In the genomic region with DNA sequence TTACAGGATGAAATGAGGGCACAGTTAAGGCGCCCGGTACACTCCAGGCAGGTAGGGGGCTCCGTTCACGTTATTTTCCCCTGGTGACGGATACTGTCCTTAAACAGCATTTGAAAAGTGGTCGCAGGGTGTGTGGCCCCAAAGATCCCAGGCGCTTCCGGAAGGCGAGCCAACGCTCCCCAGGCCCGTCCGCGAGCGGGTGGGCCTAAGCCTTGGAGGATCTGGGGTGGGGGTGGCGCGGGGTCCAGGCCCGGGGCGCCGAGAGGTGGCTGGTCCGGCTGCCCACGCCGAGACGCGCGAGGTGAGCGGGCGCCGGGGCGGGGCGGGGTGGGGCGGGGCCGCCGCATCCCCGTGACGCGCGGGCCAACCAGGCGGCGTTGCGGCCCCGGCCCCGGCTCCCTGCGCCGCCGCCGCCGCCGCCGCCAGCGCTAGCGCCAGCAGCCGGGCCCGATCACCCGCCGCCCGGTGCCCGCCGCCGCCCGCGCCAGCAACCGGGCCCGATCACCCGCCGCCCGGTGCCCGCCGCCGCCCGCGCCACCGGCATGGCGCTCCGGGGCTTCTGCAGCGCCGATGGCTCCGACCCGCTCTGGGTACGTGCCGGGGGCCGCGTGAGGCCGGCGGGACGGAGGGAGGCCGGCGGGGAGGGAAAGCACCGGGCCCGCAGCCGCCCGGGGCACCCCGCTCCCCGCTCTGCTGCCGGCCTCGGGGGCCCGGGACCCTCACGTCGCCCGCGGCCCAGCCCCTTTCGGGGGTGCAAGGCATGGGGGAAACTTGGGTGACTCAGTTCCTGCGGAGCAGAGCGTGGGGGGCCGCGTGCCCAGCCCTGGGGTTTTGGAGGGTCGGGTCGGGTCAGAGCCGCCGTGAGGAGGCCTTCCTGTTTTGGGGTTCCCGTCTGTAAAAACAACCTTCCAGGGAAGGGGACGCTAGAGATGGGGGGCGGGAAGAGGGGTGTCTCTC, we compare ENCODE assay signal across 8 cellular contexts. TPM values are rescaled to one million over a fixed set of nuclear protein-coding genes. Genes with fewer than 3 reads are reported as not detected.
DNase-seq lines count a peak whose midpoint lies in the region; ATAC-seq and TF ChIP-seq lines count a peak whose summit lies in the region.

ABCC1 (plus strand) TSS at position 407 of the 957 bp plus-strand sequence; CDS start at position 543, 136 bp downstream.

- peaks cover 24 to 60% (median 50%) of the 10 kb centered on the region in 4 donors for H3K4me1 ChIP-seq in esophagus muscularis mucosa
- H3K4me1 ChIP-seq in stomach: peaks cover 35 to 73% (median 51%) of the 10 kb centered on the region in 4 donors

- no peaks in the 10 kb centered on the region for H3K36me3 ChIP-seq in esophagus muscularis mucosa
- no peaks in the 10 kb centered on the region for H3K36me3 ChIP-seq in stomach

- H3K27ac Mint-ChIP-seq in natural killer cell: peak within 1 kb of the TSS; percentile 83 to 88

- CTCF ChIA-PET in HEK293T (lab: Yijun Ruan, JAX): no interaction called here

- TF ChIP-seq CTCF in GM12865 (IDR thresholded peaks at IDR 0.05; ENCODE audit: insufficient read depth, low read depth, low read length, missing control alignments) (no peak), esophagus muscularis mucosa (IDR thresholded peaks at IDR 0.05) (peak in 1 of 3 experiments; percentile 26), natural killer cell (IDR thresholded peaks at IDR 0.05) (no peak), stomach (IDR thresholded peaks at IDR 0.05) (no peak)

- WGBS in esophagus muscularis mucosa: 0% methylated on average over 10 of the region's 112 CpGs
- 0 to 1% (median 1%) methylated on average over 20 to 96 of the region's 112 CpGs for WGBS in stomach, 5 donors

- H3K36me3 Mint-ChIP-seq in natural killer cell: no peaks in the 10 kb centered on the region

- no peaks in the 10 kb centered on the region for H3K27me3 Mint-ChIP-seq in natural killer cell (ENCODE audit: low read depth in 2 of 2)

- H3K9me3 ChIP-seq in esophagus muscularis mucosa: no peaks in the 10 kb centered on the region
- no peaks in the 10 kb centered on the region for H3K9me3 ChIP-seq in stomach

- H3K27ac ChIP-seq in esophagus muscularis mucosa (replicated peaks in 1 of 4) (peak within 1 kb of the TSS; percentile 93 to 98 (median 95)), stomach (peak within 1 kb of the TSS; percentile 87 to 98 (median 91))

- POLR2A ChIA-PET in HEK293T (lab: Yijun Ruan, JAX): interaction anchor here (1.3 to 1.5 kb wide), 2 partner anchors 11 to 61 kb away, joined by 4 to 6 read pairs; partner anchors contain the start of gene CEP20

- H3K9me3 Mint-ChIP-seq in natural killer cell: no peaks in the 10 kb centered on the region

- TF ChIP-seq POLR2A in esophagus muscularis mucosa (IDR thresholded peaks at IDR 0.05; ENCODE audit: low read depth) (no peak), stomach (IDR thresholded peaks at IDR 0.05) (no peak)

- no peaks in the 10 kb centered on the region for H3K27me3 ChIP-seq in esophagus muscularis mucosa
- H3K27me3 ChIP-seq in stomach: no peaks in the 10 kb centered on the region

- peaks cover 22 to 34% of the 10 kb centered on the region in 2 donors for H3K4me1 Mint-ChIP-seq in natural killer cell

- DNase-seq in GM12865 (ENCODE audit: low read depth): peak; percentile 64
- DNase-seq in HEK293T (ENCODE audit: extremely low spot score): peak; percentile 74
- DNase-seq in NCI-H774 (lab: John Stamatoyannopoulos, UW): peak; percentile 31
- DNase-seq in activated T-cell treated with anti-CD3 and anti-CD28 coated beads for 48 hours (ENCODE audit: low read depth): peak; percentile 62
- no peak for DNase-seq in esophagus muscularis mucosa (ENCODE audit: extremely low spot score)
- peak; percentile 63 for DNase-seq in natural killer cell
- peak; percentile 57 for DNase-seq in stomach

- H3K4me3 Mint-ChIP-seq in natural killer cell: peak within 1 kb of the TSS; percentile 92

- peak within 1 kb of the TSS; percentile 91 for H3K4me3 ChIP-seq in GM12865 (ENCODE audit: low read depth, low read length)
- H3K4me3 ChIP-seq in esophagus muscularis mucosa: peak within 1 kb of the TSS; percentile 93 to 99 (median 94)
- peak within 1 kb of the TSS; percentile 79 to 94 (median 88) for H3K4me3 ChIP-seq in stomach

- TF ChIP-seq EP300 in esophagus muscularis mucosa (IDR thresholded peaks at IDR 0.05) (no peak), stomach (IDR thresholded peaks at IDR 0.05) (no peak)

- ATAC-seq in natural killer cell (peak; percentile 66 to 85 (median 80)), GM18858 (IDR thresholded peaks at IDR 0.05; ENCODE audit: unreplicated experiment) (no peak)

- intact Hi-C loops in esophagus muscularis mucosa (cut with DNase I) (loop anchor here (5.0 kb wide), 3 partner anchors 62 to 178 kb away; partner anchors contain the start of gene CEP20), natural killer cell (cut with micrococcal nuclease) (loop anchor here (5.0 kb wide), 1 partner anchor 62 kb away; the partner anchor contains the start of gene CEP20), stomach (cut with DNase I; ENCODE audit: low total_unique reads) (no loop called here)

TF ChIP-seq in HEK293T, 16 proteins besides CTCF, POLR2A, EP300 and RAD21:
- no peak for TF ChIP-seq ELF4 (IDR thresholded peaks at IDR 0.05)
- no peak for TF ChIP-seq NFRKB (IDR thresholded peaks at IDR 0.05)
- no peak for TF ChIP-seq SP1 (IDR thresholded peaks at IDR 0.05)
- no peak for TF ChIP-seq TARDBP (IDR thresholded peaks at IDR 0.05)
- TF ChIP-seq ARNT (IDR thresholded peaks at IDR 0.05): no peak

RNA-seq across cellular contexts. Expression of gene ABCC1, which starts in this region (rescaled TPM):
- total RNA-seq in esophagus muscularis mucosa: 100 to 1,000 TPM in 2 of 4 donors, 10 to 100 TPM in 2; 61.8 to 141 (median 103) TPM
- 10 to 100 TPM; 24.5 to 53.9 (median 27.9) TPM for total RNA-seq in natural killer cell
- 100 to 1,000 TPM in 1 of 5 donors, 10 to 100 TPM in 4; 21.4 to 105 (median 50.4) TPM for total RNA-seq in stomach
- polyA plus RNA-seq in stomach: 10 to 100 TPM in 1 of 3 donors, 1 to 10 TPM in 2; 2.3 to 10.5 (median 6.5) TPM
